In genomic region chr19:40312533-40312932, GRCh38 we compare ENCODE assay signal across 12 cellular contexts.
"Had no signal": no experiment of that assay in that cellular context is flagged by ENCODE, and none has a peak within 500 bp of the region (broad histone marks: within the 10 kb centered on the region; RNA-seq: fewer than 3 reads in every experiment).

No MANE protein-coding gene starts in this region.

- DNase-seq: activated CD4-positive, alpha-beta T cell treated with anti-CD3 and anti-CD28 coated beads, Interleukin-2, amount 50 U/mL, for 48 hours; activated CD4-positive, CD25-positive, alpha-beta regulatory T cell treated with anti-CD3 and anti-CD28 coated beads, Interleukin-2, amount 50 U/mL, for 72 hours; activated T-cell treated with anti-CD3 and anti-CD28 coated beads, Interleukin-2, amount 50 U/mL, for 24 hours; amygdala; body of pancreas; caudate nucleus; mammary epithelial cell; naive B cell; stimulated activated CD4-positive, alpha-beta T cell treated with anti-CD3 and anti-CD28 coated beads, Interleukin-1b, Interleukin-23, amount 100 ng/mL, for 48 hours had no signal

- H3K27ac Mint-ChIP-seq: activated naive CD8-positive, alpha-beta T cell; activated T-cell treated with anti-CD3 and anti-CD28 coated beads, Interleukin-2, amount 50 U/mL, for 24 hours had no signal

- H3K36me3 Mint-ChIP-seq: activated naive CD8-positive, alpha-beta T cell; naive B cell had no signal

- H3K4me3 Mint-ChIP-seq: activated naive CD8-positive, alpha-beta T cell; activated T-cell treated with anti-CD3 and anti-CD28 coated beads, Interleukin-2, amount 50 U/mL, for 24 hours; naive B cell had no signal

- H3K4me1 Mint-ChIP-seq: naive B cell had no signal

- H3K4me3 ChIP-seq: body of pancreas, ovary had no signal

- H3K9me3 Mint-ChIP-seq: activated T-cell treated with anti-CD3 and anti-CD28 coated beads, Interleukin-2, amount 50 U/mL, for 24 hours; naive B cell had no signal

- ATAC-seq: body of pancreas, left lobe of liver had no signal

- H3K27me3 Mint-ChIP-seq: activated naive CD8-positive, alpha-beta T cell; activated T-cell treated with anti-CD3 and anti-CD28 coated beads, Interleukin-2, amount 50 U/mL, for 24 hours; naive B cell had no signal
